ENCODE assay signal across 25 cellular contexts in the genomic region with DNA sequence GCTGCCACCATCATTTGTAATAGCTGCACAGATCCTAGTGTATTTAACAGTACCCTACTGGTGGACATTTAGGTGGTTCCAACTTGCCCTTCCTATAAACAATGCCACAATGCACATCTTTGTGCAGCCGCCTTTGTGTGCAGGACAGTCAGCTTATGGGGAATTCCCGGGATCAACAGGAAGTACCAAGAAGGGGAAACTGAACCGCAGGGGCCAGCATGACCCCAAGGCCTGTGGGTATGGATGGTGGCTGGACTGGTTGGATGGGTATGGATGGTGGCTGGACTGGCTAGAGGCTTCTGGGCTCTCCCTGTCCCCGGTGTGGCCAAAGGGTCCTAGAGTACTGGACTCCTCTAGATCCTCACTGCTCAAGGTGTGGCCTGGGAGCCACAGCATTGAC. TPM values are rescaled to one million over a fixed set of nuclear protein-coding genes. Genes with fewer than 3 reads are reported as not detected.
DNase-seq lines count a peak whose midpoint lies in the region; ATAC-seq, FAIRE-seq and TF ChIP-seq lines count a peak whose summit lies in the region.
"Had no signal": no experiment of that assay in that cellular context is flagged by ENCODE, and none has a peak within 500 bp of the region (broad histone marks: within the 10 kb centered on the region; RNA-seq: fewer than 3 reads in every experiment).

No MANE protein-coding gene starts in this region.

- RAD21 ChIA-PET in HCT116 (lab: Charles Lee; ENCODE audit: low non-redundant PET in 1 of 2, low total read pairs in 2 of 2, uncharacterized antibody in 2 of 2, unreplicated experiment in 2 of 2) = no interaction called here

- H3K9me3 ChIP-seq in HCT116 (ENCODE audit: control insufficient read depth in 1 of 2, insufficient read depth in 1 of 2, low read depth in 1 of 2, low read length in 2 of 2) = no peaks in the 10 kb centered on the region
- no peaks in the 10 kb centered on the region for H3K9me3 ChIP-seq in stomach
- H3K9me3 ChIP-seq: Peyer's patch had no signal

- H3K4me3 Mint-ChIP-seq in activated CD8-positive, alpha-beta memory T cell treated with anti-CD3 and anti-CD28 coated beads, Interleukin-2, amount 10 ng/mL, durations not matched to agents 7 days and 5 days = no peak overlapping the region
- H3K4me3 Mint-ChIP-seq: activated CD4-positive, alpha-beta T cell treated with anti-CD3 and anti-CD28 coated beads for 36 hours; activated naive CD8-positive, alpha-beta T cell treated with anti-CD3 and anti-CD28 coated beads, Interleukin-2, amount 10 ng/mL, durations not matched to agents 7 days and 5 days; CD4-positive, alpha-beta T cell; nephron progenitor cell had no signal

- H3K4me3 ChIP-seq in HCT116 (replicated peaks in 1 of 2; ENCODE audit: low read depth in 1 of 2, low read length in 2 of 2) (no peak overlapping the region), stomach (no peak overlapping the region)
- H3K4me3 ChIP-seq: Peyer's patch had no signal

- FAIRE-seq in RCC 7860 (lab: Jason Lieb, UNC) = no peak

- no peak overlapping the region for H2AFZ ChIP-seq in HCT116 (ENCODE audit: low read depth, low read length, poor library complexity, severe bottlenecking)

- no peak overlapping the region for H3K4me2 ChIP-seq in HCT116 (ENCODE audit: low read length)

- no TSS peak for BruUV-seq in HCT116 (replicated peaks; lab: Mats Ljungman, UMichigan)

- peaks cover 12% of the 10 kb centered on the region for H3K4me1 Mint-ChIP-seq in activated CD8-positive, alpha-beta memory T cell treated with anti-CD3 and anti-CD28 coated beads, Interleukin-2, amount 10 ng/mL, durations not matched to agents 7 days and 5 days

- WGBS in stomach, 5 donors = 38 to 63% (median 44%) methylated on average over 3 to 4 of the region's 4 CpGs

- intact Hi-C loops in HCT116 (cut with micrococcal nuclease) (no loop called here), stomach (cut with DNase I; ENCODE audit: low total_unique reads) (no loop called here)

- no peak overlapping the region for H3K27ac ChIP-seq in HCT116 (ENCODE audit: low read depth, low read length)
- no peak overlapping the region for H3K27ac ChIP-seq in stomach
- H3K27ac ChIP-seq: Peyer's patch had no signal

- POLR2A ChIA-PET in HCT116 (lab: Charles Lee) = no interaction called here

- CTCF ChIA-PET in HCT116 (lab: Charles Lee) = no interaction called here
- CTCF ChIA-PET in activated CD8-positive, alpha-beta memory T cell treated with anti-CD3 and anti-CD28 coated beads, Interleukin-2, amount 10 ng/mL, durations not matched to agents 7 days and 5 days (lab: Charles Lee) = interaction anchor here (1.0 kb wide), 1 partner anchor 10 kb away, joined by 4 read pairs; no protein-coding TSS in a partner anchor

- no peaks in the 10 kb centered on the region for H3K9me3 Mint-ChIP-seq in activated CD8-positive, alpha-beta memory T cell treated with anti-CD3 and anti-CD28 coated beads, Interleukin-2, amount 10 ng/mL, durations not matched to agents 7 days and 5 days (ENCODE audit: low read depth)
- H3K9me3 Mint-ChIP-seq: activated naive CD8-positive, alpha-beta T cell treated with anti-CD3 and anti-CD28 coated beads, Interleukin-2, amount 10 ng/mL, durations not matched to agents 7 days and 5 days; CD4-positive, alpha-beta T cell; nephron progenitor cell had no signal

- TF ChIP-seq EP300 in stomach (IDR thresholded peaks at IDR 0.05) = no peak

- H3K9me2 ChIP-seq in HCT116 (ENCODE audit: insufficient read depth) = no peaks in the 10 kb centered on the region

- H3K27me3 ChIP-seq in HCT116 (ENCODE audit: insufficient read depth, low read length) (no peaks in the 10 kb centered on the region), stomach (no peaks in the 10 kb centered on the region)
- H3K27me3 ChIP-seq: Peyer's patch had no signal

- H3K36me3 ChIP-seq in HCT116 (ENCODE audit: control insufficient read depth in 1 of 2, insufficient read depth in 2 of 2, low read length in 2 of 2) (no peaks in the 10 kb centered on the region), stomach (no peaks in the 10 kb centered on the region)
- H3K36me3 ChIP-seq: Peyer's patch had no signal

- H3K27ac Mint-ChIP-seq in activated CD8-positive, alpha-beta memory T cell treated with anti-CD3 and anti-CD28 coated beads, Interleukin-2, amount 10 ng/mL, durations not matched to agents 7 days and 5 days = no peak overlapping the region
- H3K27ac Mint-ChIP-seq: activated CD4-positive, alpha-beta T cell treated with anti-CD3 and anti-CD28 coated beads for 36 hours; activated naive CD8-positive, alpha-beta T cell treated with anti-CD3 and anti-CD28 coated beads, Interleukin-2, amount 10 ng/mL, durations not matched to agents 7 days and 5 days; CD4-positive, alpha-beta T cell; nephron progenitor cell had no signal

- H3K4me1 ChIP-seq in HCT116 (ENCODE audit: control insufficient read depth in 1 of 2, insufficient read depth in 2 of 2, low read length in 2 of 2) = peaks cover 18 to 39% of the 10 kb centered on the region in 2 experiments; a peak in 3 of 4 replicates
- H3K4me1 ChIP-seq in stomach = peaks cover 0 to 6% (median 0%) of the 10 kb centered on the region in 4 donors
- H3K4me1 ChIP-seq: Peyer's patch had no signal

- ATAC-seq in HCT116 = peak; percentile 17; the same call in 1 of the 2 replicates
- ATAC-seq in activated CD8-positive, alpha-beta memory T cell treated with anti-CD3 and anti-CD28 coated beads, Interleukin-2, amount 10 ng/mL, durations not matched to agents 7 days and 5 days = no peak
- ATAC-seq in GM18519 (IDR thresholded peaks at IDR 0.05; ENCODE audit: low FRiP score, unreplicated experiment) = no peak
- ATAC-seq: activated CD4-positive, alpha-beta T cell treated with anti-CD3 and anti-CD28 coated beads for 36 hours; right cardiac atrium had no signal

- no peak overlapping the region for H3K9ac ChIP-seq in HCT116 (ENCODE audit: low read length)

- TF ChIP-seq RAD21 in HCT116 (IDR thresholded peaks at IDR 0.05; ENCODE audit: low read depth) = no peak

- H3K79me2 ChIP-seq in HCT116 (ENCODE audit: insufficient read depth, low read length) = no peaks in the 10 kb centered on the region

- no peaks in the 10 kb centered on the region for H4K20me1 ChIP-seq in HCT116 (ENCODE audit: insufficient read depth)

- no peak for DNase-seq in HCT116 (ENCODE audit: low read depth, low spot score)
- DNase-seq in RCC 7860 (ENCODE audit: low spot score) = peak; percentile 49
- DNase-seq in glomerular visceral epithelial cell (ENCODE audit: extremely low spot score) = peak; percentile 59
- DNase-seq in stomach = peak; percentile 48
- no peak for DNase-seq in activated CD8-positive, alpha-beta memory T cell treated with anti-CD3 and anti-CD28 coated beads, Interleukin-2, amount 10 ng/mL, durations not matched to agents 7 days and 5 days
- no peak for DNase-seq in midbrain (lab: John Stamatoyannopoulos, UW)
- DNase-seq: activated CD4-positive, alpha-beta T cell treated with anti-CD3 and anti-CD28 coated beads for 36 hours; activated gamma-delta T cell; activated naive CD8-positive, alpha-beta T cell treated with anti-CD3 and anti-CD28 coated beads, Interleukin-2, amount 10 ng/mL, durations not matched to agents 7 days and 5 days; activated T-cell treated with anti-CD3 and anti-CD28 coated beads, Interleukin-2, amount 50 U/mL, for 1 hour; CD4-positive, alpha-beta T cell; glutamatergic neuron; H7; IMR-90; islet precursor cell; NCI-H1092 treated with DMSO at 0.1 percent for 48 hours; NCI-H187 treated with DMSO at 0.1 percent for 48 hours; NCI-H524; nephron progenitor cell; NK-92 treated with Interleukin-12 subunit alpha and Interleukin-12 subunit beta, amount 100 ng/mL, for 24 hours; Peyer's patch; right cardiac atrium; stimulated activated CD4-positive, alpha-beta T cell treated with anti-CD3 and anti-CD28 coated beads, Interleukin-2, amount 100 ng/mL, for 48 hours; substantia nigra had no signal

- H3K36me3 Mint-ChIP-seq in activated CD8-positive, alpha-beta memory T cell treated with anti-CD3 and anti-CD28 coated beads, Interleukin-2, amount 10 ng/mL, durations not matched to agents 7 days and 5 days = no peaks in the 10 kb centered on the region
- H3K36me3 Mint-ChIP-seq: activated naive CD8-positive, alpha-beta T cell treated with anti-CD3 and anti-CD28 coated beads, Interleukin-2, amount 10 ng/mL, durations not matched to agents 7 days and 5 days had no signal

- peaks cover 22% of the 10 kb centered on the region for H3K27me3 Mint-ChIP-seq in activated CD8-positive, alpha-beta memory T cell treated with anti-CD3 and anti-CD28 coated beads, Interleukin-2, amount 10 ng/mL, durations not matched to agents 7 days and 5 days
- H3K27me3 Mint-ChIP-seq: CD4-positive, alpha-beta T cell had no signal

- TF ChIP-seq CTCF in HCT116 (IDR thresholded peaks at IDR 0.05 in 2 of 3, conservative IDR thresholded peaks at IDR 0.05 in 1 of 3; ENCODE audit: borderline replicate concordance in 1 of 3, insufficient read depth in 1 of 3, low read depth in 2 of 3, low read length in 2 of 3) = no peak
- no peak for TF ChIP-seq CTCF in stomach (IDR thresholded peaks at IDR 0.05)

- TF ChIP-seq POLR2A in HCT116 (IDR thresholded peaks at IDR 0.05; ENCODE audit: borderline replicate concordance, extremely low read depth, insufficient read depth, insufficient read length) = no peak
- no peak for TF ChIP-seq POLR2A in stomach (IDR thresholded peaks at IDR 0.05)

TF ChIP-seq in HCT116, 20 proteins besides CTCF, POLR2A, EP300 and RAD21 (continues in another document):
- TF ChIP-seq EZH2 (IDR thresholded peaks at IDR 0.05) (no peak), JUND (IDR thresholded peaks at IDR 0.05) (no peak), ZNF274 (IDR thresholded peaks at IDR 0.05; ENCODE audit: low read depth, low read length) (no peak), SRF (IDR thresholded peaks at IDR 0.05; ENCODE audit: low read depth) (no peak)
- TF ChIP-seq, protein P1, sequence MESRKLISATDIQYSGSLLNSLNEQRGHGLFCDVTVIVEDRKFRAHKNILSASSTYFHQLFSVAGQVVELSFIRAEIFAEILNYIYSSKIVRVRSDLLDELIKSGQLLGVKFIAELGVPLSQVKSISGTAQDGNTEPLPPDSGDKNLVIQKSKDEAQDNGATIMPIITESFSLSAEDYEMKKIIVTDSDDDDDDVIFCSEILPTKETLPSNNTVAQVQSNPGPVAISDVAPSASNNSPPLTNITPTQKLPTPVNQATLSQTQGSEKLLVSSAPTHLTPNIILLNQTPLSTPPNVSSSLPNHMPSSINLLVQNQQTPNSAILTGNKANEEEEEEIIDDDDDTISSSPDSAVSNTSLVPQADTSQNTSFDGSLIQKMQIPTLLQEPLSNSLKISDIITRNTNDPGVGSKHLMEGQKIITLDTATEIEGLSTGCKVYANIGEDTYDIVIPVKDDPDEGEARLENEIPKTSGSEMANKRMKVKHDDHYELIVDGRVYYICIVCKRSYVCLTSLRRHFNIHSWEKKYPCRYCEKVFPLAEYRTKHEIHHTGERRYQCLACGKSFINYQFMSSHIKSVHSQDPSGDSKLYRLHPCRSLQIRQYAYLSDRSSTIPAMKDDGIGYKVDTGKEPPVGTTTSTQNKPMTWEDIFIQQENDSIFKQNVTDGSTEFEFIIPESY (IDR thresholded peaks at IDR 0.05; ENCODE audit: extremely low read depth, insufficient replicate concordance, low read length) = no peak

RNA-seq across cellular contexts. Expression of a gene that starts 46.7 kb away (rescaled TPM):
- total RNA-seq in HCT116 (2021; ENCODE audit: unreplicated experiment) (113 TPM), stomach (100 to 1,000 TPM in 2 of 5 donors, 10 to 100 TPM in 3; 21.1 to 200 (median 37.1) TPM)
- 49.1 and 50.9 TPM in 2 replicates for polyA plus RNA-seq in HCT116 (2012)
- 10 to 100 TPM; 24.5 to 41.5 (median 30.2) TPM for polyA plus RNA-seq in stomach
- total RNA-seq in activated CD8-positive, alpha-beta memory T cell treated with anti-CD3 and anti-CD28 coated beads, Interleukin-2, amount 10 ng/mL, durations not matched to agents 7 days and 5 days = 10 to 100 TPM; 32.6 to 34.6 TPM

Comparison
In these comparisons a context has a peak if more than half of its experiments do, and no peak if none do; other contexts are left out.
1. DNase-seq: peak in RCC 7860 (single experiment), glomerular visceral epithelial cell (single experiment) and stomach (single experiment); none in HCT116 (single experiment), activated CD8-positive, alpha-beta memory T cell treated with anti-CD3 and anti-CD28 coated beads, Interleukin-2, amount 10 ng/mL, durations not matched to agents 7 days and 5 days (single experiment) and midbrain (single experiment).